ENCODE assay signal across 8 cellular contexts in the genomic region with DNA sequence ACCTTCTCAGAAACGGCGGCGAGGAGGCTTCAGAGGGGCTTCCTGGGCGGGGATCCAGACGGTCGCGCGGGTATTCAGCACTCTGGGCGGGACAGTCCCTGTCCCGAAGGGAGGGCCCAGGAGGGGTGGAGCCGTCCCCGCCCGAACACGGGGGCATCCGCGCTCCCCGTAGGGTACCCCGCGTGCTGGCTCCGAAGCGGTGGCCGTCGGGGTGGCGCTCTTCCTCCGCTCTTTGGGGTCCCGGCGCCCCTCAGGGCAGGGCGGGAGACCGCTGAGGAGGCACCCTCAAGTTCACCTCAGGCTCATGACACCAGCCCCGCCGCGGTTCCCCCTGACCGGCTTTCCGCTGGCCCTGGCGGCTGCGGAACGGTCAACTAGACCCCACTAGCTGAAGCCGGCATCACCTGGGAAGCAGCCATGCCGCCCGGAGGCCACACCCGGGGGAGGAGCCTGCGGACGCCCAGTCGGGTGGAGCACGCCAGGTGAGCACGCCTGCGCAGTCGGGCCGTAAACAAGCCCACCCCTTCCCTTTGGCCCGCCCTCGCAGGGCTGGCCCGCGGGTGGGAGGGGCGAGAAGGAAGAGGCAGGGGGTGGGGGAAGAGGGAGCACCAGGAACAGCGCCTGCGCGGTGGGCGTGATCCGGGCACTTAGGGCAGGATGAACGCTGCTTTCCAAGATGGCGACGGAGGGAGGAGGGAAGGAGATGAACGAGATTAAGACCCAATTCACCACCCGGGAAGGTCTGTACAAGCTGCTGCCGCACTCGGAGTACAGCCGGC. TPM values are rescaled to one million over a fixed set of nuclear protein-coding genes. Genes with fewer than 3 reads are reported as not detected.
DNase-seq lines count a peak whose midpoint lies in the region; ATAC-seq and TF ChIP-seq lines count a peak whose summit lies in the region.

Gene WDR20 (plus strand): TSS at position 650 of the 779 bp plus-strand sequence. CDS start 27 bp downstream, at position 677.

- peak; percentile 99 for DNase-seq in DMS79 treated with DMSO at 0.1 percent for 48 hours (lab: John Stamatoyannopoulos, UW)
- peak; percentile 97 for DNase-seq in KG1 (lab: John Stamatoyannopoulos, UW)
- DNase-seq in activated T-cell treated with anti-CD3 and anti-CD28 coated beads, Interleukin-2, amount 50 U/mL, for 24 hours: peak; percentile 100
- peak; percentile 98 to 99 for DNase-seq in stimulated activated CD8-positive, alpha-beta memory T cell treated with anti-CD3 and anti-CD28 coated beads, Interleukin-7, amount 100 ng/mL, for 4 hours (ENCODE audit: low read depth in 2 of 2)

- H3K27me3 Mint-ChIP-seq in activated T-cell treated with anti-CD3 and anti-CD28 coated beads, Interleukin-2, amount 50 U/mL, for 24 hours: no peaks in the 10 kb centered on the region

- peaks cover 0 to under 1% of the 10 kb centered on the region in 2 donors for H3K36me3 ChIP-seq in muscle layer of duodenum (ENCODE audit: control insufficient read depth in 1 of 2, insufficient read depth in 2 of 2, low read length in 2 of 2)

- H3K36me3 Mint-ChIP-seq in activated T-cell treated with anti-CD3 and anti-CD28 coated beads, Interleukin-2, amount 50 U/mL, for 24 hours (ENCODE audit: low read depth): peaks cover 40% of the 10 kb centered on the region

- H3K4me3 ChIP-seq in muscle layer of duodenum (ENCODE audit: low read depth in 1 of 2, low read length in 2 of 2): peak within 1 kb of the TSS; percentile 85 to 91

- peaks cover 25% of the 10 kb centered on the region for H3K4me1 Mint-ChIP-seq in activated T-cell treated with anti-CD3 and anti-CD28 coated beads, Interleukin-2, amount 50 U/mL, for 24 hours (ENCODE audit: low read depth)

- H3K27ac ChIP-seq in muscle layer of duodenum (ENCODE audit: low read length): peak within 1 kb of the TSS; percentile 67

- H3K9me3 ChIP-seq in muscle layer of duodenum (ENCODE audit: control insufficient read depth in 1 of 2, low read length in 2 of 2): no peaks in the 10 kb centered on the region

- peak within 1 kb of the TSS; percentile 98 for H3K27ac Mint-ChIP-seq in activated T-cell treated with anti-CD3 and anti-CD28 coated beads, Interleukin-2, amount 50 U/mL, for 24 hours

- H3K4me3 Mint-ChIP-seq in activated T-cell treated with anti-CD3 and anti-CD28 coated beads, Interleukin-2, amount 50 U/mL, for 24 hours: peak within 1 kb of the TSS; percentile 98

- ATAC-seq in GM21723 (IDR thresholded peaks at IDR 0.05; ENCODE audit: unreplicated experiment): peak; percentile 90
- ATAC-seq in esophagus mucosa: peak; percentile 100

- no peaks in the 10 kb centered on the region for H3K9me3 Mint-ChIP-seq in activated T-cell treated with anti-CD3 and anti-CD28 coated beads, Interleukin-2, amount 50 U/mL, for 24 hours

- H3K27me3 ChIP-seq in muscle layer of duodenum (ENCODE audit: low read depth, low read length): no peaks in the 10 kb centered on the region

- peaks cover 5 to 12% of the 10 kb centered on the region in 2 donors for H3K4me1 ChIP-seq in muscle layer of duodenum (ENCODE audit: control insufficient read depth in 1 of 2, insufficient read depth in 2 of 2, low read length in 2 of 2)

TF ChIP-seq in PFSK-1, 5 proteins besides CTCF, POLR2A, EP300 and RAD21:
- TF ChIP-seq TAF1 (IDR thresholded peaks at IDR 0.05; ENCODE audit: borderline replicate concordance, insufficient read depth, low read length) (peak; percentile 75; the same call in 1 of the 2 replicates), FOXP2 (optimal IDR thresholded peaks at IDR 0.05; ENCODE audit: borderline replicate concordance, extremely low read depth, extremely low read length, insufficient read depth) (peak; percentile 99), SIN3A (IDR thresholded peaks at IDR 0.05; ENCODE audit: borderline replicate concordance, insufficient read depth, low read length) (no peak), POLR2AphosphoS5 (IDR thresholded peaks at IDR 0.05; ENCODE audit: low read depth, low read length) (0 out of 2 replicates have a peak, but pooled peaks have one; percentile 47)
- TF ChIP-seq, protein P1, sequence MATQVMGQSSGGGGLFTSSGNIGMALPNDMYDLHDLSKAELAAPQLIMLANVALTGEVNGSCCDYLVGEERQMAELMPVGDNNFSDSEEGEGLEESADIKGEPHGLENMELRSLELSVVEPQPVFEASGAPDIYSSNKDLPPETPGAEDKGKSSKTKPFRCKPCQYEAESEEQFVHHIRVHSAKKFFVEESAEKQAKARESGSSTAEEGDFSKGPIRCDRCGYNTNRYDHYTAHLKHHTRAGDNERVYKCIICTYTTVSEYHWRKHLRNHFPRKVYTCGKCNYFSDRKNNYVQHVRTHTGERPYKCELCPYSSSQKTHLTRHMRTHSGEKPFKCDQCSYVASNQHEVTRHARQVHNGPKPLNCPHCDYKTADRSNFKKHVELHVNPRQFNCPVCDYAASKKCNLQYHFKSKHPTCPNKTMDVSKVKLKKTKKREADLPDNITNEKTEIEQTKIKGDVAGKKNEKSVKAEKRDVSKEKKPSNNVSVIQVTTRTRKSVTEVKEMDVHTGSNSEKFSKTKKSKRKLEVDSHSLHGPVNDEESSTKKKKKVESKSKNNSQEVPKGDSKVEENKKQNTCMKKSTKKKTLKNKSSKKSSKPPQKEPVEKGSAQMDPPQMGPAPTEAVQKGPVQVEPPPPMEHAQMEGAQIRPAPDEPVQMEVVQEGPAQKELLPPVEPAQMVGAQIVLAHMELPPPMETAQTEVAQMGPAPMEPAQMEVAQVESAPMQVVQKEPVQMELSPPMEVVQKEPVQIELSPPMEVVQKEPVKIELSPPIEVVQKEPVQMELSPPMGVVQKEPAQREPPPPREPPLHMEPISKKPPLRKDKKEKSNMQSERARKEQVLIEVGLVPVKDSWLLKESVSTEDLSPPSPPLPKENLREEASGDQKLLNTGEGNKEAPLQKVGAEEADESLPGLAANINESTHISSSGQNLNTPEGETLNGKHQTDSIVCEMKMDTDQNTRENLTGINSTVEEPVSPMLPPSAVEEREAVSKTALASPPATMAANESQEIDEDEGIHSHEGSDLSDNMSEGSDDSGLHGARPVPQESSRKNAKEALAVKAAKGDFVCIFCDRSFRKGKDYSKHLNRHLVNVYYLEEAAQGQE (IDR thresholded peaks at IDR 0.05; ENCODE audit: insufficient read depth in 1 of 2, low read depth in 2 of 2, low read length in 2 of 2): 0 out of 4 replicates have a peak, but pooled peaks of 1 of the 2 experiments have one; percentile 38

RNA-seq across cellular contexts. Expression of gene WDR20, which starts in this region (rescaled TPM):
- 7.1 TPM for polyA plus RNA-seq in PFSK-1 (2012; ENCODE audit: insufficient read length, low read depth)
- 26.5 TPM for total RNA-seq in esophagus mucosa

Comparison
In these comparisons a context has a peak if more than half of its experiments do, and no peak if none do; other contexts are left out.
1. Peak in every context shown above with its lines: DNase-seq, ATAC-seq, H3K4me3 ChIP-seq and H3K27ac ChIP-seq.